1 cellular context compared by ENCODE assay signal in genomic region chr22:19432092-19432844, GRCh38.
A peak's percentile ranks its signal among the peaks of the same experiment; 100 is the strongest.
TF ChIP-seq lines count a peak whose summit lies in the region.

TSS of gene MRPL40 (plus strand) at chr22:19432545. CDS start at chr22:19432555, 10 bp downstream.

TF ChIP-seq in HepG2, 621 proteins besides CTCF, POLR2A, EP300 and RAD21 (continued from another document and continues in another):
- TF ChIP-seq, protein P1, sequence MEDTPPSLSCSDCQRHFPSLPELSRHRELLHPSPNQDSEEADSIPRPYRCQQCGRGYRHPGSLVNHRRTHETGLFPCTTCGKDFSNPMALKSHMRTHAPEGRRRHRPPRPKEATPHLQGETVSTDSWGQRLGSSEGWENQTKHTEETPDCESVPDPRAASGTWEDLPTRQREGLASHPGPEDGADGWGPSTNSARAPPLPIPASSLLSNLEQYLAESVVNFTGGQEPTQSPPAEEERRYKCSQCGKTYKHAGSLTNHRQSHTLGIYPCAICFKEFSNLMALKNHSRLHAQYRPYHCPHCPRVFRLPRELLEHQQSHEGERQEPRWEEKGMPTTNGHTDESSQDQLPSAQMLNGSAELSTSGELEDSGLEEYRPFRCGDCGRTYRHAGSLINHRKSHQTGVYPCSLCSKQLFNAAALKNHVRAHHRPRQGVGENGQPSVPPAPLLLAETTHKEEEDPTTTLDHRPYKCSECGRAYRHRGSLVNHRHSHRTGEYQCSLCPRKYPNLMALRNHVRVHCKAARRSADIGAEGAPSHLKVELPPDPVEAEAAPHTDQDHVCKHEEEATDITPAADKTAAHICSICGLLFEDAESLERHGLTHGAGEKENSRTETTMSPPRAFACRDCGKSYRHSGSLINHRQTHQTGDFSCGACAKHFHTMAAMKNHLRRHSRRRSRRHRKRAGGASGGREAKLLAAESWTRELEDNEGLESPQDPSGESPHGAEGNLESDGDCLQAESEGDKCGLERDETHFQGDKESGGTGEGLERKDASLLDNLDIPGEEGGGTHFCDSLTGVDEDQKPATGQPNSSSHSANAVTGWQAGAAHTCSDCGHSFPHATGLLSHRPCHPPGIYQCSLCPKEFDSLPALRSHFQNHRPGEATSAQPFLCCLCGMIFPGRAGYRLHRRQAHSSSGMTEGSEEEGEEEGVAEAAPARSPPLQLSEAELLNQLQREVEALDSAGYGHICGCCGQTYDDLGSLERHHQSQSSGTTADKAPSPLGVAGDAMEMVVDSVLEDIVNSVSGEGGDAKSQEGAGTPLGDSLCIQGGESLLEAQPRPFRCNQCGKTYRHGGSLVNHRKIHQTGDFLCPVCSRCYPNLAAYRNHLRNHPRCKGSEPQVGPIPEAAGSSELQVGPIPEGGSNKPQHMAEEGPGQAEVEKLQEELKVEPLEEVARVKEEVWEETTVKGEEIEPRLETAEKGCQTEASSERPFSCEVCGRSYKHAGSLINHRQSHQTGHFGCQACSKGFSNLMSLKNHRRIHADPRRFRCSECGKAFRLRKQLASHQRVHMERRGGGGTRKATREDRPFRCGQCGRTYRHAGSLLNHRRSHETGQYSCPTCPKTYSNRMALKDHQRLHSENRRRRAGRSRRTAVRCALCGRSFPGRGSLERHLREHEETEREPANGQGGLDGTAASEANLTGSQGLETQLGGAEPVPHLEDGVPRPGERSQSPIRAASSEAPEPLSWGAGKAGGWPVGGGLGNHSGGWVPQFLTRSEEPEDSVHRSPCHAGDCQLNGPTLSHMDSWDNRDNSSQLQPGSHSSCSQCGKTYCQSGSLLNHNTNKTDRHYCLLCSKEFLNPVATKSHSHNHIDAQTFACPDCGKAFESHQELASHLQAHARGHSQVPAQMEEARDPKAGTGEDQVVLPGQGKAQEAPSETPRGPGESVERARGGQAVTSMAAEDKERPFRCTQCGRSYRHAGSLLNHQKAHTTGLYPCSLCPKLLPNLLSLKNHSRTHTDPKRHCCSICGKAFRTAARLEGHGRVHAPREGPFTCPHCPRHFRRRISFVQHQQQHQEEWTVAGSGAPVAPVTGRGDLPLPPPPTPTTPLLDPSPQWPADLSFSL (CRISPR knock-in tag; IDR thresholded peaks at IDR 0.05) = no peak
- peak; percentile 93; the same call in 1 of the 2 replicates for TF ChIP-seq SMYD3 (CRISPR knock-in tag; IDR thresholded peaks at IDR 0.05)
- peak; percentile 99 for TF ChIP-seq SP4 (CRISPR knock-in tag; IDR thresholded peaks at IDR 0.05)
- peak; percentile 96 for TF ChIP-seq TBX2 (CRISPR knock-in tag; IDR thresholded peaks at IDR 0.05; ENCODE audit: borderline replicate concordance)
- peak; percentile 99 for TF ChIP-seq KDM2A (CRISPR knock-in tag; IDR thresholded peaks at IDR 0.05; ENCODE audit: borderline replicate concordance, low read depth)
- TF ChIP-seq ZNF766 (CRISPR knock-in tag; IDR thresholded peaks at IDR 0.05; ENCODE audit: borderline replicate concordance) = peak; percentile 94
- TF ChIP-seq ZNF143 (CRISPR knock-in tag; IDR thresholded peaks at IDR 0.05) = peak; percentile 73
- peak; percentile 98 for TF ChIP-seq RBFOX2 (IDR thresholded peaks at IDR 0.05; ENCODE audit: low read depth, low read length)
- TF ChIP-seq, protein P2, sequence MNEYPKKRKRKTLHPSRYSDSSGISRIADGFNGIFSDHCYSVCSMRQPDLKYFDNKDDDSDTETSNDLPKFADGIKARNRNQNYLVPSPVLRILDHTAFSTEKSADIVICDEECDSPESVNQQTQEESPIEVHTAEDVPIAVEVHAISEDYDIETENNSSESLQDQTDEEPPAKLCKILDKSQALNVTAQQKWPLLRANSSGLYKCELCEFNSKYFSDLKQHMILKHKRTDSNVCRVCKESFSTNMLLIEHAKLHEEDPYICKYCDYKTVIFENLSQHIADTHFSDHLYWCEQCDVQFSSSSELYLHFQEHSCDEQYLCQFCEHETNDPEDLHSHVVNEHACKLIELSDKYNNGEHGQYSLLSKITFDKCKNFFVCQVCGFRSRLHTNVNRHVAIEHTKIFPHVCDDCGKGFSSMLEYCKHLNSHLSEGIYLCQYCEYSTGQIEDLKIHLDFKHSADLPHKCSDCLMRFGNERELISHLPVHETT (CRISPR knock-in tag; conservative IDR thresholded peaks at IDR 0.05) = peak; percentile 98
- peak; percentile 98 for TF ChIP-seq POGZ (CRISPR knock-in tag; IDR thresholded peaks at IDR 0.05)
- TF ChIP-seq, protein P3, sequence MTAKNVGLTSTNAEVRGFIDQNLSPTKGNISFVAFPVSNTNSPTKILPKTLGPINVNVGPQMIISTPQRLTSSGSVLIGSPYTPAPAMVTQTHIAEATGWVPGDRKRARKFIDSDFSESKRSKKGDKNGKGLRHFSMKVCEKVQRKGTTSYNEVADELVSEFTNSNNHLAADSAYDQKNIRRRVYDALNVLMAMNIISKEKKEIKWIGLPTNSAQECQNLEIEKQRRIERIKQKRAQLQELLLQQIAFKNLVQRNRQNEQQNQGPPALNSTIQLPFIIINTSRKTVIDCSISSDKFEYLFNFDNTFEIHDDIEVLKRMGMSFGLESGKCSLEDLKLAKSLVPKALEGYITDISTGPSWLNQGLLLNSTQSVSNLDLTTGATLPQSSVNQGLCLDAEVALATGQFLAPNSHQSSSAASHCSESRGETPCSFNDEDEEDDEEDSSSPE (CRISPR knock-in tag; IDR thresholded peaks at IDR 0.05) = peak; percentile 89
- no peak for TF ChIP-seq NFRKB (IDR thresholded peaks at IDR 0.05)
- TF ChIP-seq PHF20 (CRISPR knock-in tag; IDR thresholded peaks at IDR 0.05) = peak; percentile 96
- TF ChIP-seq ZNF652 (CRISPR knock-in tag; IDR thresholded peaks at IDR 0.05; ENCODE audit: borderline replicate concordance, low read depth) = no peak
- peak; percentile 79; the same call in 1 of the 2 replicates for TF ChIP-seq ZNF816 (CRISPR knock-in tag; IDR thresholded peaks at IDR 0.05; ENCODE audit: borderline replicate concordance)
- TF ChIP-seq, protein P4, sequence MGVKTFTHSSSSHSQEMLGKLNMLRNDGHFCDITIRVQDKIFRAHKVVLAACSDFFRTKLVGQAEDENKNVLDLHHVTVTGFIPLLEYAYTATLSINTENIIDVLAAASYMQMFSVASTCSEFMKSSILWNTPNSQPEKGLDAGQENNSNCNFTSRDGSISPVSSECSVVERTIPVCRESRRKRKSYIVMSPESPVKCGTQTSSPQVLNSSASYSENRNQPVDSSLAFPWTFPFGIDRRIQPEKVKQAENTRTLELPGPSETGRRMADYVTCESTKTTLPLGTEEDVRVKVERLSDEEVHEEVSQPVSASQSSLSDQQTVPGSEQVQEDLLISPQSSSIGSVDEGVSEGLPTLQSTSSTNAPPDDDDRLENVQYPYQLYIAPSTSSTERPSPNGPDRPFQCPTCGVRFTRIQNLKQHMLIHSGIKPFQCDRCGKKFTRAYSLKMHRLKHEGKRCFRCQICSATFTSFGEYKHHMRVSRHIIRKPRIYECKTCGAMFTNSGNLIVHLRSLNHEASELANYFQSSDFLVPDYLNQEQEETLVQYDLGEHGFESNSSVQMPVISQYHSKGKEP (CRISPR knock-in tag; IDR thresholded peaks at IDR 0.05) = peak; percentile 89; the same call in 1 of the 2 replicates
- TF ChIP-seq ZNF780A (CRISPR knock-in tag; IDR thresholded peaks at IDR 0.05) = peak; percentile 57
- peak; percentile 93 for TF ChIP-seq CENPT (CRISPR knock-in tag; IDR thresholded peaks at IDR 0.05; ENCODE audit: low read depth)
- TF ChIP-seq ZNF280D (CRISPR knock-in tag; IDR thresholded peaks at IDR 0.05) = peak; percentile 86; the same call in 1 of the 2 replicates
- no peak for TF ChIP-seq ZNF720 (CRISPR knock-in tag; IDR thresholded peaks at IDR 0.05)
- TF ChIP-seq FOSL1 (CRISPR knock-in tag; IDR thresholded peaks at IDR 0.05; ENCODE audit: borderline replicate concordance) = peak; percentile 22; the same call in 1 of the 2 replicates
- peak; percentile 99 for TF ChIP-seq ZGPAT (CRISPR knock-in tag; IDR thresholded peaks at IDR 0.05)
- TF ChIP-seq SRY (CRISPR knock-in tag; IDR thresholded peaks at IDR 0.05) = peak; percentile 89; the same call in 1 of the 2 replicates
- TF ChIP-seq, protein P5, sequence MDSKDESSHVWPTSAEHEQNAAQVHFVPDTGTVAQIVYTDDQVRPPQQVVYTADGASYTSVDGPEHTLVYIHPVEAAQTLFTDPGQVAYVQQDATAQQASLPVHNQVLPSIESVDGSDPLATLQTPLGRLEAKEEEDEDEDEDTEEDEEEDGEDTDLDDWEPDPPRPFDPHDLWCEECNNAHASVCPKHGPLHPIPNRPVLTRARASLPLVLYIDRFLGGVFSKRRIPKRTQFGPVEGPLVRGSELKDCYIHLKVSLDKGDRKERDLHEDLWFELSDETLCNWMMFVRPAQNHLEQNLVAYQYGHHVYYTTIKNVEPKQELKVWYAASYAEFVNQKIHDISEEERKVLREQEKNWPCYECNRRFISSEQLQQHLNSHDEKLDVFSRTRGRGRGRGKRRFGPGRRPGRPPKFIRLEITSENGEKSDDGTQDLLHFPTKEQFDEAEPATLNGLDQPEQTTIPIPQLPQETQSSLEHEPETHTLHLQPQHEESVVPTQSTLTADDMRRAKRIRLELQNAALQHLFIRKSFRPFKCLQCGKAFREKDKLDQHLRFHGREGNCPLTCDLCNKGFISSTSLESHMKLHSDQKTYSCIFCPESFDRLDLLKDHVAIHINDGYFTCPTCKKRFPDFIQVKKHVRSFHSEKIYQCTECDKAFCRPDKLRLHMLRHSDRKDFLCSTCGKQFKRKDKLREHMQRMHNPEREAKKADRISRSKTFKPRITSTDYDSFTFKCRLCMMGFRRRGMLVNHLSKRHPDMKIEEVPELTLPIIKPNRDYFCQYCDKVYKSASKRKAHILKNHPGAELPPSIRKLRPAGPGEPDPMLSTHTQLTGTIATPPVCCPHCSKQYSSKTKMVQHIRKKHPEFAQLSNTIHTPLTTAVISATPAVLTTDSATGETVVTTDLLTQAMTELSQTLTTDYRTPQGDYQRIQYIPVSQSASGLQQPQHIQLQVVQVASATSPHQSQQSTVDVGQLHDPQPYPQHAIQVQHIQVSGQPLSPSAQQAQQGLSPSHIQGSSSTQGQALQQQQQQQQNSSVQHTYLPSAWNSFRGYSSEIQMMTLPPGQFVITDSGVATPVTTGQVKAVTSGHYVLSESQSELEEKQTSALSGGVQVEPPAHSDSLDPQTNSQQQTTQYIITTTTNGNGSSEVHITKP (CRISPR knock-in tag; IDR thresholded peaks at IDR 0.05; ENCODE audit: low read depth) = peak; percentile 92
- 0 out of 2 replicates have a peak, but pooled peaks have one; percentile 57 for TF ChIP-seq PRMT3 (CRISPR knock-in tag; IDR thresholded peaks at IDR 0.05; ENCODE audit: borderline replicate concordance, low read depth)
- TF ChIP-seq ZNF644 (CRISPR knock-in tag; IDR thresholded peaks at IDR 0.05; ENCODE audit: low read depth) = 0 out of 2 replicates have a peak, but pooled peaks have one; percentile 7
- TF ChIP-seq, protein P6, sequence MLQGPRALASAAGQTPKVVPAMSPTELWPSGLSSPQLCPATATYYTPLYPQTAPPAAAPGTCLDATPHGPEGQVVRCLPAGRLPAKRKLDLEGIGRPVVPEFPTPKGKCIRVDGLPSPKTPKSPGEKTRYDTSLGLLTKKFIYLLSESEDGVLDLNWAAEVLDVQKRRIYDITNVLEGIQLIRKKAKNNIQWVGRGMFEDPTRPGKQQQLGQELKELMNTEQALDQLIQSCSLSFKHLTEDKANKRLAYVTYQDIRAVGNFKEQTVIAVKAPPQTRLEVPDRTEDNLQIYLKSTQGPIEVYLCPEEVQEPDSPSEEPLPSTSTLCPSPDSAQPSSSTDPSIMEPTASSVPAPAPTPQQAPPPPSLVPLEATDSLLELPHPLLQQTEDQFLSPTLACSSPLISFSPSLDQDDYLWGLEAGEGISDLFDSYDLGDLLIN (CRISPR knock-in tag; IDR thresholded peaks at IDR 0.05; ENCODE audit: borderline replicate concordance) = no peak; the same call in 1 of the 2 replicates
- peak; percentile 98; the same call in 1 of the 2 replicates for TF ChIP-seq CBX5 (CRISPR knock-in tag; IDR thresholded peaks at IDR 0.05; ENCODE audit: borderline replicate concordance)
- TF ChIP-seq TCF12 (IDR thresholded peaks at IDR 0.05) = no peak
- peak; percentile 93; the same call in 1 of the 2 replicates for TF ChIP-seq TCF12 (CRISPR knock-in tag; IDR thresholded peaks at IDR 0.05)
- peak; percentile 97 for TF ChIP-seq ZBTB39 (CRISPR knock-in tag; IDR thresholded peaks at IDR 0.05)
- peak; percentile 86; the same call in 1 of the 2 replicates for TF ChIP-seq MED13 (CRISPR knock-in tag; IDR thresholded peaks at IDR 0.05)
- peak; percentile 92 for TF ChIP-seq JARID2 (CRISPR knock-in tag; IDR thresholded peaks at IDR 0.05; ENCODE audit: insufficient replicate concordance)
- peak; percentile 98 for TF ChIP-seq HOXA3 (CRISPR knock-in tag; IDR thresholded peaks at IDR 0.05)
